Comparison of ENCODE assay signal across 1 cellular context in the genomic region with DNA sequence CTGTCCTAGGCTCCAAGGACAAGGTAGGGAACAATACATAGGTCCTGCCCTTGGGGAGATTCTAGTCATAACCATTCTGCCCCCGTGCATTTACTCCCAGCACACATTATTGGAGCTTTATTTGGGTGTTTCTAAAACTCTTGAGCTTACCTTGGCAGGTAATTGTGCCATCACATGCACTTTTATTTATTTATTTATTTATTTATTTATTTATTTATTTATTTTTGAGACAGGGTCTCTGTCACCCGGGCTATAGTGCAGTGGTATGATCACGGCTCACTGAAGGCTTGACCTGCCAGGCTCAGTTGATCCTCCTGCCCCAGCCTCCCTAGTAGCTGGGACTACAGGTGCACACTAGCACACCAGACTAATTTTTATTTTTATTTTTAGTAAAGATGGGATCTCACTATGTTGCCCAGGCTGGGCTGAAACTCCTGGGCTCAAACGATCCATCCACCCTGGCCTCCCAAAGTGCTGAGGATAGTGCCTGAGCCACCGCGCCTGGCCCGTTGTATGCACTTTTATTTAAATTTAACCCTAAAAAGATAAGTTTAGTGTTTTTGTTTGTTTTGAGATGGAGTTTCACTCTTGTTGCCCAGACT.
A peak's percentile ranks its signal among the peaks of the same experiment; 100 is the strongest.
TF ChIP-seq lines count a peak whose summit lies in the region.

No MANE protein-coding gene starts in this region.

TF ChIP-seq in HEK293, 187 proteins besides CTCF, POLR2A, EP300 and RAD21 (continued from another document and continues in another):
- TF ChIP-seq, protein P1, sequence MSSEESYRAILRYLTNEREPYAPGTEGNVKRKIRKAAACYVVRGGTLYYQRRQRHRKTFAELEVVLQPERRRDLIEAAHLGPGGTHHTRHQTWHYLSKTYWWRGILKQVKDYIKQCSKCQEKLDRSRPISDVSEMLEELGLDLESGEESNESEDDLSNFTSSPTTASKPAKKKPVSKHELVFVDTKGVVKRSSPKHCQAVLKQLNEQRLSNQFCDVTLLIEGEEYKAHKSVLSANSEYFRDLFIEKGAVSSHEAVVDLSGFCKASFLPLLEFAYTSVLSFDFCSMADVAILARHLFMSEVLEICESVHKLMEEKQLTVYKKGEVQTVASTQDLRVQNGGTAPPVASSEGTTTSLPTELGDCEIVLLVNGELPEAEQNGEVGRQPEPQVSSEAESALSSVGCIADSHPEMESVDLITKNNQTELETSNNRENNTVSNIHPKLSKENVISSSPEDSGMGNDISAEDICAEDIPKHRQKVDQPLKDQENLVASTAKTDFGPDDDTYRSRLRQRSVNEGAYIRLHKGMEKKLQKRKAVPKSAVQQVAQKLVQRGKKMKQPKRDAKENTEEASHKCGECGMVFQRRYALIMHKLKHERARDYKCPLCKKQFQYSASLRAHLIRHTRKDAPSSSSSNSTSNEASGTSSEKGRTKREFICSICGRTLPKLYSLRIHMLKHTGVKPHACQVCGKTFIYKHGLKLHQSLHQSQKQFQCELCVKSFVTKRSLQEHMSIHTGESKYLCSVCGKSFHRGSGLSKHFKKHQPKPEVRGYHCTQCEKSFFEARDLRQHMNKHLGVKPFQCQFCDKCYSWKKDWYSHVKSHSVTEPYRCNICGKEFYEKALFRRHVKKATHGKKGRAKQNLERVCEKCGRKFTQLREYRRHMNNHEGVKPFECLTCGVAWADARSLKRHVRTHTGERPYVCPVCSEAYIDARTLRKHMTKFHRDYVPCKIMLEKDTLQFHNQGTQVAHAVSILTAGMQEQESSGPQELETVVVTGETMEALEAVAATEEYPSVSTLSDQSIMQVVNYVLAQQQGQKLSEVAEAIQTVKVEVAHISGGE (tag by site-specific recombination; conservative IDR thresholded peaks at IDR 0.05; ENCODE audit: low read depth): peak; percentile 81
- no peak for TF ChIP-seq PATZ1 (tag by site-specific recombination; IDR thresholded peaks at IDR 0.05)
- TF ChIP-seq ZNF37A (tag by site-specific recombination; IDR thresholded peaks at IDR 0.05): no peak
- TF ChIP-seq ZNF561 (tag by site-specific recombination; IDR thresholded peaks at IDR 0.05; ENCODE audit: borderline replicate concordance): no peak
- TF ChIP-seq ZNF121 (tag by site-specific recombination; IDR thresholded peaks at IDR 0.05): peak; percentile 54; the same call in 1 of the 2 replicates
- TF ChIP-seq ZFP69B (tag by site-specific recombination; IDR thresholded peaks at IDR 0.05): no peak
- TF ChIP-seq, protein P2, sequence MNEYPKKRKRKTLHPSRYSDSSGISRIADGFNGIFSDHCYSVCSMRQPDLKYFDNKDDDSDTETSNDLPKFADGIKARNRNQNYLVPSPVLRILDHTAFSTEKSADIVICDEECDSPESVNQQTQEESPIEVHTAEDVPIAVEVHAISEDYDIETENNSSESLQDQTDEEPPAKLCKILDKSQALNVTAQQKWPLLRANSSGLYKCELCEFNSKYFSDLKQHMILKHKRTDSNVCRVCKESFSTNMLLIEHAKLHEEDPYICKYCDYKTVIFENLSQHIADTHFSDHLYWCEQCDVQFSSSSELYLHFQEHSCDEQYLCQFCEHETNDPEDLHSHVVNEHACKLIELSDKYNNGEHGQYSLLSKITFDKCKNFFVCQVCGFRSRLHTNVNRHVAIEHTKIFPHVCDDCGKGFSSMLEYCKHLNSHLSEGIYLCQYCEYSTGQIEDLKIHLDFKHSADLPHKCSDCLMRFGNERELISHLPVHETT (tag by site-specific recombination; IDR thresholded peaks at IDR 0.05): 0 out of 2 replicates have a peak, but pooled peaks have one; percentile 37
- TF ChIP-seq ZBTB21 (tag by site-specific recombination; IDR thresholded peaks at IDR 0.05): peak; percentile 23; the same call in 1 of the 2 replicates
- no peak for TF ChIP-seq ZSCAN16 (tag by site-specific recombination; IDR thresholded peaks at IDR 0.05)
- no peak for TF ChIP-seq WT1 (tag by site-specific recombination; IDR thresholded peaks at IDR 0.05)
- no peak for TF ChIP-seq ZNF777 (tag by site-specific recombination; IDR thresholded peaks at IDR 0.05; ENCODE audit: borderline replicate concordance)
- TF ChIP-seq, protein P3, sequence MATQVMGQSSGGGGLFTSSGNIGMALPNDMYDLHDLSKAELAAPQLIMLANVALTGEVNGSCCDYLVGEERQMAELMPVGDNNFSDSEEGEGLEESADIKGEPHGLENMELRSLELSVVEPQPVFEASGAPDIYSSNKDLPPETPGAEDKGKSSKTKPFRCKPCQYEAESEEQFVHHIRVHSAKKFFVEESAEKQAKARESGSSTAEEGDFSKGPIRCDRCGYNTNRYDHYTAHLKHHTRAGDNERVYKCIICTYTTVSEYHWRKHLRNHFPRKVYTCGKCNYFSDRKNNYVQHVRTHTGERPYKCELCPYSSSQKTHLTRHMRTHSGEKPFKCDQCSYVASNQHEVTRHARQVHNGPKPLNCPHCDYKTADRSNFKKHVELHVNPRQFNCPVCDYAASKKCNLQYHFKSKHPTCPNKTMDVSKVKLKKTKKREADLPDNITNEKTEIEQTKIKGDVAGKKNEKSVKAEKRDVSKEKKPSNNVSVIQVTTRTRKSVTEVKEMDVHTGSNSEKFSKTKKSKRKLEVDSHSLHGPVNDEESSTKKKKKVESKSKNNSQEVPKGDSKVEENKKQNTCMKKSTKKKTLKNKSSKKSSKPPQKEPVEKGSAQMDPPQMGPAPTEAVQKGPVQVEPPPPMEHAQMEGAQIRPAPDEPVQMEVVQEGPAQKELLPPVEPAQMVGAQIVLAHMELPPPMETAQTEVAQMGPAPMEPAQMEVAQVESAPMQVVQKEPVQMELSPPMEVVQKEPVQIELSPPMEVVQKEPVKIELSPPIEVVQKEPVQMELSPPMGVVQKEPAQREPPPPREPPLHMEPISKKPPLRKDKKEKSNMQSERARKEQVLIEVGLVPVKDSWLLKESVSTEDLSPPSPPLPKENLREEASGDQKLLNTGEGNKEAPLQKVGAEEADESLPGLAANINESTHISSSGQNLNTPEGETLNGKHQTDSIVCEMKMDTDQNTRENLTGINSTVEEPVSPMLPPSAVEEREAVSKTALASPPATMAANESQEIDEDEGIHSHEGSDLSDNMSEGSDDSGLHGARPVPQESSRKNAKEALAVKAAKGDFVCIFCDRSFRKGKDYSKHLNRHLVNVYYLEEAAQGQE (tag by site-specific recombination; IDR thresholded peaks at IDR 0.05): peak; percentile 64; the same call in 1 of the 2 replicates
- peak; percentile 84 for TF ChIP-seq ZNF623 (tag by site-specific recombination; IDR thresholded peaks at IDR 0.05)
- peak; percentile 32; the same call in 1 of the 2 replicates for TF ChIP-seq PRDM4 (tag by site-specific recombination; IDR thresholded peaks at IDR 0.05)
- TF ChIP-seq ZNF514 (tag by site-specific recombination; IDR thresholded peaks at IDR 0.05): 0 out of 2 replicates have a peak, but pooled peaks have one; percentile 46
- peak; percentile 83; the same call in 1 of the 2 replicates for TF ChIP-seq ZNF558 (tag by site-specific recombination; IDR thresholded peaks at IDR 0.05)
- peak; percentile 93 for TF ChIP-seq ZNF518A (tag by site-specific recombination; conservative IDR thresholded peaks at IDR 0.05; ENCODE audit: low read depth)
- TF ChIP-seq ZNF426 (tag by site-specific recombination; IDR thresholded peaks at IDR 0.05): peak; percentile 94
- TF ChIP-seq ZNF140 (tag by site-specific recombination; IDR thresholded peaks at IDR 0.05): peak; percentile 93
- TF ChIP-seq KLF7 (tag by site-specific recombination; IDR thresholded peaks at IDR 0.05; ENCODE audit: borderline replicate concordance): peak; percentile 41; the same call in 1 of the 2 replicates
- TF ChIP-seq ZNF223 (tag by site-specific recombination; IDR thresholded peaks at IDR 0.05): peak; percentile 80; the same call in 1 of the 2 replicates
- peak; percentile 68 for TF ChIP-seq ZXDB (tag by site-specific recombination; IDR thresholded peaks at IDR 0.05)
- peak; percentile 77 for TF ChIP-seq ZBTB8A (tag by site-specific recombination; IDR thresholded peaks at IDR 0.05)
- peak; percentile 24; the same call in 1 of the 2 replicates for TF ChIP-seq ZNF214 (tag by site-specific recombination; IDR thresholded peaks at IDR 0.05; ENCODE audit: borderline replicate concordance)
- no peak for TF ChIP-seq TRIM28 (IDR thresholded peaks at IDR 0.05; ENCODE audit: borderline replicate concordance, low read length)
- TF ChIP-seq SCRT2 (tag by site-specific recombination; IDR thresholded peaks at IDR 0.05): no peak
- peak; percentile 58; the same call in 1 of the 2 replicates for TF ChIP-seq GLI2 (tag by site-specific recombination; IDR thresholded peaks at IDR 0.05; ENCODE audit: borderline replicate concordance, low read depth)
- TF ChIP-seq ZNF175 (tag by site-specific recombination; IDR thresholded peaks at IDR 0.05): no peak
- no peak for TF ChIP-seq ZNF146 (tag by site-specific recombination; IDR thresholded peaks at IDR 0.05)
- TF ChIP-seq GFI1B (tag by site-specific recombination; IDR thresholded peaks at IDR 0.05): peak; percentile 52; the same call in 1 of the 2 replicates
- TF ChIP-seq, protein P4, sequence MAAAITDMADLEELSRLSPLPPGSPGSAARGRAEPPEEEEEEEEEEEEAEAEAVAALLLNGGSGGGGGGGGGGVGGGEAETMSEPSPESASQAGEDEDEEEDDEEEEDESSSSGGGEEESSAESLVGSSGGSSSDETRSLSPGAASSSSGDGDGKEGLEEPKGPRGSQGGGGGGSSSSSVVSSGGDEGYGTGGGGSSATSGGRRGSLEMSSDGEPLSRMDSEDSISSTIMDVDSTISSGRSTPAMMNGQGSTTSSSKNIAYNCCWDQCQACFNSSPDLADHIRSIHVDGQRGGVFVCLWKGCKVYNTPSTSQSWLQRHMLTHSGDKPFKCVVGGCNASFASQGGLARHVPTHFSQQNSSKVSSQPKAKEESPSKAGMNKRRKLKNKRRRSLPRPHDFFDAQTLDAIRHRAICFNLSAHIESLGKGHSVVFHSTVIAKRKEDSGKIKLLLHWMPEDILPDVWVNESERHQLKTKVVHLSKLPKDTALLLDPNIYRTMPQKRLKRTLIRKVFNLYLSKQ (tag by site-specific recombination; IDR thresholded peaks at IDR 0.05; ENCODE audit: borderline replicate concordance): peak; percentile 55; the same call in 1 of the 2 replicates
